8 cellular contexts compared by ENCODE assay signal in genomic region chr6:112252571-112253504, GRCh38. TPM values are rescaled to one million over a fixed set of nuclear protein-coding genes. Genes with fewer than 3 reads are reported as not detected.
DNase-seq lines count a peak whose midpoint lies in the region; ATAC-seq and TF ChIP-seq lines count a peak whose summit lies in the region.

No MANE protein-coding gene starts in this region.

- H3K4me1 ChIP-seq in SJCRH30: no peaks in the 10 kb centered on the region; the same call in none of the 2 replicates

- peaks cover 18% of the 10 kb centered on the region for H3K4me1 Mint-ChIP-seq in progenitor cell of endocrine pancreas (ENCODE audit: low read depth)

- peak overlapping the region; percentile 78 for H3K4me3 Mint-ChIP-seq in progenitor cell of endocrine pancreas (ENCODE audit: low read depth)

- H3K27ac Mint-ChIP-seq in progenitor cell of endocrine pancreas: no peak overlapping the region

- no peaks in the 10 kb centered on the region for H3K36me3 Mint-ChIP-seq in progenitor cell of endocrine pancreas (ENCODE audit: insufficient read depth)

- peak overlapping the region; percentile 56 for H3K4me3 ChIP-seq in SJCRH30

- H3K36me3 ChIP-seq in SJCRH30: no peaks in the 10 kb centered on the region

- H3K27me3 Mint-ChIP-seq in progenitor cell of endocrine pancreas: peaks cover 58% of the 10 kb centered on the region

- H3K9me3 Mint-ChIP-seq in progenitor cell of endocrine pancreas (ENCODE audit: low read depth): peaks cover 12% of the 10 kb centered on the region

- peak; percentile 56 for DNase-seq in EH (ENCODE audit: low read depth)
- DNase-seq in SJCRH30: peak in 1 of 2 experiments; percentile 50
- peak; percentile 53 for DNase-seq in foreskin melanocyte
- no peak for DNase-seq in progenitor cell of endocrine pancreas (ENCODE audit: low spot score, unreplicated experiment)
- no peak for DNase-seq in HPDE6-E6E7 (ENCODE audit: extremely low spot score)
- DNase-seq in cerebellar cortex (ENCODE audit: low spot score): no peak

- H3K27ac ChIP-seq in SJCRH30: no peak overlapping the region

- H3K9me3 ChIP-seq in SJCRH30 (replicated peaks): no peaks in the 10 kb centered on the region

- TF ChIP-seq CTCF in progenitor cell of endocrine pancreas (IDR thresholded peaks at IDR 0.05; ENCODE audit: unreplicated experiment): no peak

- ATAC-seq in GM21360 (IDR thresholded peaks at IDR 0.05; ENCODE audit: unreplicated experiment) (no peak), GM19395 (IDR thresholded peaks at IDR 0.05; ENCODE audit: unreplicated experiment) (no peak)

- H3K27me3 ChIP-seq in SJCRH30: no peaks in the 10 kb centered on the region

RNA-seq across cellular contexts. Expression of gene LAMA4, which starts 1.5 kb away (rescaled TPM):
- 22.0 and 28.5 TPM in 2 replicates for total RNA-seq in SJCRH30 (2014; rRNA removed; shearing (Covaris generic))
- total RNA-seq in progenitor cell of endocrine pancreas: 1.1 and 2.1 TPM in 2 replicates

Comparison
In these comparisons a context has a peak if more than half of its experiments do, and no peak if none do; other contexts are left out.
1. DNase-seq: peak in EH (single experiment) and foreskin melanocyte (single experiment); none in progenitor cell of endocrine pancreas (single experiment), HPDE6-E6E7 (single experiment) and cerebellar cortex (single experiment).